1 cellular context compared by ENCODE assay signal in genomic region chr11:62392944-62393628, GRCh38.
TF ChIP-seq lines count a peak whose summit lies in the region.

No MANE protein-coding gene starts in this region.

TF ChIP-seq in H1, 55 proteins besides CTCF, POLR2A, EP300 and RAD21:
- TF ChIP-seq, protein P1, sequence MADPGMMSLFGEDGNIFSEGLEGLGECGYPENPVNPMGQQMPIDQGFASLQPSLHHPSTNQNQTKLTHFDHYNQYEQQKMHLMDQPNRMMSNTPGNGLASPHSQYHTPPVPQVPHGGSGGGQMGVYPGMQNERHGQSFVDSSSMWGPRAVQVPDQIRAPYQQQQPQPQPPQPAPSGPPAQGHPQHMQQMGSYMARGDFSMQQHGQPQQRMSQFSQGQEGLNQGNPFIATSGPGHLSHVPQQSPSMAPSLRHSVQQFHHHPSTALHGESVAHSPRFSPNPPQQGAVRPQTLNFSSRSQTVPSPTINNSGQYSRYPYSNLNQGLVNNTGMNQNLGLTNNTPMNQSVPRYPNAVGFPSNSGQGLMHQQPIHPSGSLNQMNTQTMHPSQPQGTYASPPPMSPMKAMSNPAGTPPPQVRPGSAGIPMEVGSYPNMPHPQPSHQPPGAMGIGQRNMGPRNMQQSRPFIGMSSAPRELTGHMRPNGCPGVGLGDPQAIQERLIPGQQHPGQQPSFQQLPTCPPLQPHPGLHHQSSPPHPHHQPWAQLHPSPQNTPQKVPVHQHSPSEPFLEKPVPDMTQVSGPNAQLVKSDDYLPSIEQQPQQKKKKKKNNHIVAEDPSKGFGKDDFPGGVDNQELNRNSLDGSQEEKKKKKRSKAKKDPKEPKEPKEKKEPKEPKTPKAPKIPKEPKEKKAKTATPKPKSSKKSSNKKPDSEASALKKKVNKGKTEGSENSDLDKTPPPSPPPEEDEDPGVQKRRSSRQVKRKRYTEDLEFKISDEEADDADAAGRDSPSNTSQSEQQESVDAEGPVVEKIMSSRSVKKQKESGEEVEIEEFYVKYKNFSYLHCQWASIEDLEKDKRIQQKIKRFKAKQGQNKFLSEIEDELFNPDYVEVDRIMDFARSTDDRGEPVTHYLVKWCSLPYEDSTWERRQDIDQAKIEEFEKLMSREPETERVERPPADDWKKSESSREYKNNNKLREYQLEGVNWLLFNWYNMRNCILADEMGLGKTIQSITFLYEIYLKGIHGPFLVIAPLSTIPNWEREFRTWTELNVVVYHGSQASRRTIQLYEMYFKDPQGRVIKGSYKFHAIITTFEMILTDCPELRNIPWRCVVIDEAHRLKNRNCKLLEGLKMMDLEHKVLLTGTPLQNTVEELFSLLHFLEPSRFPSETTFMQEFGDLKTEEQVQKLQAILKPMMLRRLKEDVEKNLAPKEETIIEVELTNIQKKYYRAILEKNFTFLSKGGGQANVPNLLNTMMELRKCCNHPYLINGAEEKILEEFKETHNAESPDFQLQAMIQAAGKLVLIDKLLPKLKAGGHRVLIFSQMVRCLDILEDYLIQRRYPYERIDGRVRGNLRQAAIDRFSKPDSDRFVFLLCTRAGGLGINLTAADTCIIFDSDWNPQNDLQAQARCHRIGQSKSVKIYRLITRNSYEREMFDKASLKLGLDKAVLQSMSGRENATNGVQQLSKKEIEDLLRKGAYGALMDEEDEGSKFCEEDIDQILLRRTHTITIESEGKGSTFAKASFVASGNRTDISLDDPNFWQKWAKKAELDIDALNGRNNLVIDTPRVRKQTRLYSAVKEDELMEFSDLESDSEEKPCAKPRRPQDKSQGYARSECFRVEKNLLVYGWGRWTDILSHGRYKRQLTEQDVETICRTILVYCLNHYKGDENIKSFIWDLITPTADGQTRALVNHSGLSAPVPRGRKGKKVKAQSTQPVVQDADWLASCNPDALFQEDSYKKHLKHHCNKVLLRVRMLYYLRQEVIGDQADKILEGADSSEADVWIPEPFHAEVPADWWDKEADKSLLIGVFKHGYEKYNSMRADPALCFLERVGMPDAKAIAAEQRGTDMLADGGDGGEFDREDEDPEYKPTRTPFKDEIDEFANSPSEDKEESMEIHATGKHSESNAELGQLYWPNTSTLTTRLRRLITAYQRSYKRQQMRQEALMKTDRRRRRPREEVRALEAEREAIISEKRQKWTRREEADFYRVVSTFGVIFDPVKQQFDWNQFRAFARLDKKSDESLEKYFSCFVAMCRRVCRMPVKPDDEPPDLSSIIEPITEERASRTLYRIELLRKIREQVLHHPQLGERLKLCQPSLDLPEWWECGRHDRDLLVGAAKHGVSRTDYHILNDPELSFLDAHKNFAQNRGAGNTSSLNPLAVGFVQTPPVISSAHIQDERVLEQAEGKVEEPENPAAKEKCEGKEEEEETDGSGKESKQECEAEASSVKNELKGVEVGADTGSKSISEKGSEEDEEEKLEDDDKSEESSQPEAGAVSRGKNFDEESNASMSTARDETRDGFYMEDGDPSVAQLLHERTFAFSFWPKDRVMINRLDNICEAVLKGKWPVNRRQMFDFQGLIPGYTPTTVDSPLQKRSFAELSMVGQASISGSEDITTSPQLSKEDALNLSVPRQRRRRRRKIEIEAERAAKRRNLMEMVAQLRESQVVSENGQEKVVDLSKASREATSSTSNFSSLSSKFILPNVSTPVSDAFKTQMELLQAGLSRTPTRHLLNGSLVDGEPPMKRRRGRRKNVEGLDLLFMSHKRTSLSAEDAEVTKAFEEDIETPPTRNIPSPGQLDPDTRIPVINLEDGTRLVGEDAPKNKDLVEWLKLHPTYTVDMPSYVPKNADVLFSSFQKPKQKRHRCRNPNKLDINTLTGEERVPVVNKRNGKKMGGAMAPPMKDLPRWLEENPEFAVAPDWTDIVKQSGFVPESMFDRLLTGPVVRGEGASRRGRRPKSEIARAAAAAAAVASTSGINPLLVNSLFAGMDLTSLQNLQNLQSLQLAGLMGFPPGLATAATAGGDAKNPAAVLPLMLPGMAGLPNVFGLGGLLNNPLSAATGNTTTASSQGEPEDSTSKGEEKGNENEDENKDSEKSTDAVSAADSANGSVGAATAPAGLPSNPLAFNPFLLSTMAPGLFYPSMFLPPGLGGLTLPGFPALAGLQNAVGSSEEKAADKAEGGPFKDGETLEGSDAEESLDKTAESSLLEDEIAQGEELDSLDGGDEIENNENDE (IDR thresholded peaks at IDR 0.05; ENCODE audit: insufficient replicate concordance, low read length) = no peak
- TF ChIP-seq RFX5 (IDR thresholded peaks at IDR 0.05; ENCODE audit: borderline replicate concordance, low read depth, low read length) = no peak
- TF ChIP-seq E2F6 (IDR thresholded peaks at IDR 0.05) = no peak
- TF ChIP-seq CHD1 (IDR thresholded peaks at IDR 0.05; ENCODE audit: low read depth, low read length) = no peak
